In the genomic region with DNA sequence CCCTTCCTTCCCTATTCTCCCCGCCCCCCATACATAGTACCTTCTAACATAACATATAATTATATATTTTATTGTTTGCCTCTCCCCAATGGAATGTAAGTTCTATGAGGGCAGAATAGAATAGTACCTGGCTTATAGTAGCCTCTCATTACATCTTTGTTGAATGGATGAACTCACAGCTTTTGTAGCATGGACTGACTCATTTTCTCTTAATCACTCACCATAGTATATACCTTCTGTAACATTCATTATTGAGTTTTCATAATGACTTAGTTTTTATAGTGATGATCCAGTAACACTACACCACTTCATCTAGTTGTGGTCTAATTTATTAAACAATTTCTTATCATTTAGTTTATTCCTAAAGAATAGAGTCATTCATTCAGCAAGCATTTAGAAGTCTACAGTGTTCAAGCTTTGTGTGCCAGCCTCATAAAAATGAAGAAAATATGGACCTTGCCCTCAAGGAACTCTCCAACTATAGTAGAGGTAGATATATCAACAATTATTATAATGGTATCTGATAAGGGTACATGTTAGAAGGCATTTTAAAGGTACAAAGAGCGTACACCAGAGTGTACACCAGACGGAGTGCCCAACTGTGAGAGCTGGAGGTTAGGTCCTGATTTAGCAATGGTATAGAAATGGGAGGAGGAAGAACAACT, we compare ENCODE assay signal across 1 cellular context.
TF ChIP-seq lines count a peak whose summit lies in the region.

No MANE protein-coding gene starts in this region.

TF ChIP-seq in GM12878, 131 proteins besides CTCF, POLR2A, EP300 and RAD21:
- TF ChIP-seq, protein P1, sequence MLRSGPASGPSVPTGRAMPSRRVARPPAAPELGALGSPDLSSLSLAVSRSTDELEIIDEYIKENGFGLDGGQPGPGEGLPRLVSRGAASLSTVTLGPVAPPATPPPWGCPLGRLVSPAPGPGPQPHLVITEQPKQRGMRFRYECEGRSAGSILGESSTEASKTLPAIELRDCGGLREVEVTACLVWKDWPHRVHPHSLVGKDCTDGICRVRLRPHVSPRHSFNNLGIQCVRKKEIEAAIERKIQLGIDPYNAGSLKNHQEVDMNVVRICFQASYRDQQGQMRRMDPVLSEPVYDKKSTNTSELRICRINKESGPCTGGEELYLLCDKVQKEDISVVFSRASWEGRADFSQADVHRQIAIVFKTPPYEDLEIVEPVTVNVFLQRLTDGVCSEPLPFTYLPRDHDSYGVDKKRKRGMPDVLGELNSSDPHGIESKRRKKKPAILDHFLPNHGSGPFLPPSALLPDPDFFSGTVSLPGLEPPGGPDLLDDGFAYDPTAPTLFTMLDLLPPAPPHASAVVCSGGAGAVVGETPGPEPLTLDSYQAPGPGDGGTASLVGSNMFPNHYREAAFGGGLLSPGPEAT (IDR thresholded peaks at IDR 0.05; ENCODE audit: low read depth) = no peak
- TF ChIP-seq SMC3 (IDR thresholded peaks at IDR 0.05; ENCODE audit: borderline replicate concordance, low read length) (no peak), KAT2A (conservative IDR thresholded peaks at IDR 0.05; ENCODE audit: control insufficient read depth, low read depth, low read length) (no peak), BMI1 (IDR thresholded peaks at IDR 0.05; ENCODE audit: borderline replicate concordance) (no peak), SMARCA5 (IDR thresholded peaks at IDR 0.05) (no peak), FOS (IDR thresholded peaks at IDR 0.05; ENCODE audit: borderline replicate concordance, extremely low read depth, insufficient read length) (no peak), MEF2A (IDR thresholded peaks at IDR 0.05; ENCODE audit: insufficient read depth, low read depth, low read length) (no peak), CBX3 (IDR thresholded peaks at IDR 0.05; ENCODE audit: borderline replicate concordance, low read depth) (no peak), ZBED1 (IDR thresholded peaks at IDR 0.05; ENCODE audit: borderline replicate concordance) (no peak), SREBF2 (IDR thresholded peaks at IDR 0.05; ENCODE audit: low read length) (no peak), FOXM1 (IDR thresholded peaks at IDR 0.05; ENCODE audit: low read depth, low read length) (no peak), TBL1XR1 (IDR thresholded peaks at IDR 0.05; ENCODE audit: low read depth, low read length) (no peak), POLR2AphosphoS5 (IDR thresholded peaks at IDR 0.05; ENCODE audit: low read length) (no peak)
